Comparison of ENCODE assay signal across 30 cellular contexts in genomic region chr1:88062650-88063153, GRCh38.
"Had no signal": no experiment of that assay in that cellular context is flagged by ENCODE, and none has a peak within 500 bp of the region (broad histone marks: within the 10 kb centered on the region; RNA-seq: fewer than 3 reads in every experiment).

No MANE protein-coding gene starts in this region.

- H3K9ac ChIP-seq: parathyroid adenoma had no signal

- FAIRE-seq: urothelium cell line had no signal

- H3K27me3 ChIP-seq: neutrophil, ovary, spleen, suprapubic skin, testis, tibial artery, transverse colon, upper lobe of left lung, vagina had no signal

- H3K4me1 ChIP-seq: parathyroid adenoma, psoas muscle, testis, transverse colon, upper lobe of left lung had no signal

- H3K36me3 ChIP-seq: neutrophil, ovary, spleen, suprapubic skin, tibial artery, transverse colon, upper lobe of left lung, vagina had no signal

- H3K4me3 ChIP-seq: ovary, psoas muscle, skin epidermis, smooth muscle cell, spleen, suprapubic skin, testis, tibial artery, transverse colon, upper lobe of left lung, vagina had no signal

- DNase-seq: naive thymus-derived CD4-positive, alpha-beta T cell; natural killer cell; nucleus accumbens; ovary; posterior cingulate gyrus; psoas muscle; right cardiac atrium; spleen; stimulated activated CD4-positive, alpha-beta T cell treated with anti-CD3 and anti-CD28 coated beads, Interleukin-12 subunit alpha, Interleukin-12 subunit beta, amount 100 ng/mL, for 4 hours; stimulated activated CD4-positive, alpha-beta T cell treated with anti-CD3 and anti-CD28 coated beads, Interleukin-1b, Interleukin-23, amount 100 ng/mL, for 48 hours; stimulated activated CD4-positive, alpha-beta T cell treated with anti-CD3 and anti-CD28 coated beads, Interleukin-4, amount 100 ng/mL, for 1 hour; stimulated activated CD4-positive, alpha-beta T cell treated with anti-CD3 and anti-CD28 coated beads, Interleukin-4, amount 100 ng/mL, for 4 hours; stimulated activated CD8-positive, alpha-beta memory T cell treated with anti-CD3 and anti-CD28 coated beads, Interleukin-4, amount 100 ng/mL, for 48 hours; stimulated activated naive CD4-positive, alpha-beta T cell; stimulated activated naive CD8-positive, alpha-beta T cell treated with anti-CD3 and anti-CD28 coated beads, Interleukin-15, amount 100 ng/mL, for 72 hours; stimulated activated naive CD8-positive, alpha-beta T cell treated with anti-CD3 and anti-CD28 coated beads, Interleukin-15, Interleukin-2, amounts not matched to agents 100 U/mL and 50 U/mL, for 24 hours; substantia nigra; testis; tibial artery; transverse colon; upper lobe of left lung had no signal

- H3K9me3 ChIP-seq: neutrophil, ovary, psoas muscle, spleen, suprapubic skin, testis, tibial artery, transverse colon, upper lobe of left lung, vagina had no signal

- H3K4me2 ChIP-seq: smooth muscle cell had no signal

- H3K79me2 ChIP-seq: parathyroid adenoma had no signal

- H2AFZ ChIP-seq: parathyroid adenoma had no signal

- H3K27ac ChIP-seq: neutrophil, ovary, parathyroid adenoma, psoas muscle, skin epidermis, spleen, suprapubic skin, testis, tibial artery, transverse colon, upper lobe of left lung, vagina had no signal

- ATAC-seq: naive thymus-derived CD4-positive, alpha-beta T cell; natural killer cell; psoas muscle; right cardiac atrium; sciatic nerve; stimulated activated memory B cell treated with anti-CD40 and anti-IgM and Interleukin-4, amounts not matched to agents 10 μg/mL and 1 μg/mL and 100 μg/mL, for 72 hours; stimulated activated naive CD8-positive, alpha-beta T cell treated with anti-CD3 and anti-CD28 coated beads, Interleukin-15, amount 100 ng/mL, for 72 hours; stimulated activated naive CD8-positive, alpha-beta T cell treated with anti-CD3 and anti-CD28 coated beads, Interleukin-15, Interleukin-2, amounts not matched to agents 100 U/mL and 50 U/mL, for 24 hours had no signal
